ENCODE assay signal across 32 cellular contexts in the genomic region with DNA sequence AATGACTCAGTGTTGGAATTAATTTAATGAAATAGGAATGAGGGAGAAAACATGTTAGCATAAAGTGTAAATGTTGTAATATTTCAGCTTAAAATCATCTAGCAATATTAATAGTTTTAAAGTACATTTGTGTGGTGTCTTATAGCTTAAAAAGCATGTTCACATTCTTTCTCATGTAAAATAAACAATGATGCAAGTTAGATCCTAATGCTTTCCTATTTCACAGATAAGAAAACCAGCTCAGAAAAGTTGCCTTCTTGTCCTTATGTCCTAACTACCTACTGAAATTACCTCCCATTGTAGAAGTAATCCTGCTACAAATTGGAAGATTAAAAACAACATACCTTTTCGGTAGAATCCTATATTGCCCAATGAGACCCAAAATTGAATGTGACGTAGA. TPM values are rescaled to one million over a fixed set of nuclear protein-coding genes. Genes with fewer than 3 reads are reported as not detected.
"Had no signal": no experiment of that assay in that cellular context is flagged by ENCODE, and none has a peak within 500 bp of the region (broad histone marks: within the 10 kb centered on the region; RNA-seq: fewer than 3 reads in every experiment).

No MANE protein-coding gene starts in this region.

- H3K27me3 ChIP-seq: adrenal gland, ascending aorta, breast epithelium, cardiac muscle cell, gastroesophageal sphincter, heart right ventricle had no signal

- ATAC-seq: activated CD4-positive, alpha-beta T cell treated with anti-CD3 and anti-CD28 coated beads for 36 hours; activated CD8-positive, alpha-beta memory T cell treated with anti-CD3 and anti-CD28 coated beads, Interleukin-2, amount 10 ng/mL, durations not matched to agents 7 days and 5 days; activated CD8-positive, alpha-beta T cell treated with anti-CD3 and anti-CD28 coated beads, Interleukin-2, amount 10 ng/mL, durations not matched to agents 7 days and 5 days; esophagus mucosa; gastroesophageal sphincter; heart right ventricle had no signal

- H3K4me3 Mint-ChIP-seq: activated CD4-positive, alpha-beta memory T cell treated with anti-CD3 and anti-CD28 coated beads for 36 hours; activated CD4-positive, alpha-beta T cell treated with anti-CD3 and anti-CD28 coated beads for 36 hours; activated CD4-positive, alpha-beta T cell treated with anti-CD3 and anti-CD28 coated beads, Interleukin-2, amount 10 ng/mL, durations not matched to agents 24 days and 14 days; activated CD8-positive, alpha-beta memory T cell treated with anti-CD3 and anti-CD28 coated beads, Interleukin-2, amount 10 ng/mL, durations not matched to agents 7 days and 5 days; activated CD8-positive, alpha-beta T cell treated with anti-CD3 and anti-CD28 coated beads, Interleukin-2, amount 10 ng/mL, durations not matched to agents 7 days and 5 days; activated naive CD4-positive, alpha-beta T cell treated with anti-CD3 and anti-CD28 coated beads for 36 hours; activated naive CD4-positive, alpha-beta T cell treated with anti-CD3 and anti-CD28 coated beads, Interleukin-2, amount 50 U/mL, for 24 hours; activated T-helper 1 cell treated with anti-CD3 and anti-CD28 coated beads, Interleukin-12 subunit alpha, Interleukin-12 subunit beta, Interleukin-2, Interleukin-4 antibody, amounts not matched to agents 30 ng/mL and 10 ng/mL and 1 ng/mL, durations not matched to agents 14 hours and 24 hours and 36 hours; brain; dendritic cell treated with granulocyte-macrophage colony-stimulating factor and Interleukin-4, amounts not matched to agents 40 ng/mL and 50 ng/mL, for 4 days; endodermal cell had no signal

- H3K36me3 ChIP-seq: adrenal gland, ascending aorta, breast epithelium, cardiac muscle cell, gastroesophageal sphincter, heart right ventricle had no signal

- H3K27ac Mint-ChIP-seq: activated CD4-positive, alpha-beta memory T cell treated with anti-CD3 and anti-CD28 coated beads for 36 hours; activated CD4-positive, alpha-beta T cell treated with anti-CD3 and anti-CD28 coated beads for 36 hours; activated CD4-positive, alpha-beta T cell treated with anti-CD3 and anti-CD28 coated beads, Interleukin-2, amount 10 ng/mL, durations not matched to agents 24 days and 14 days; activated CD8-positive, alpha-beta memory T cell treated with anti-CD3 and anti-CD28 coated beads, Interleukin-2, amount 10 ng/mL, durations not matched to agents 7 days and 5 days; activated CD8-positive, alpha-beta T cell treated with anti-CD3 and anti-CD28 coated beads, Interleukin-2, amount 10 ng/mL, durations not matched to agents 7 days and 5 days; activated naive CD4-positive, alpha-beta T cell treated with anti-CD3 and anti-CD28 coated beads for 36 hours; activated T-helper 1 cell treated with anti-CD3 and anti-CD28 coated beads, Interleukin-12 subunit alpha, Interleukin-12 subunit beta, Interleukin-2, Interleukin-4 antibody, amounts not matched to agents 30 ng/mL and 10 ng/mL and 1 ng/mL, durations not matched to agents 14 hours and 24 hours and 36 hours; activated T-helper 2 cell treated with anti-CD3 and anti-CD28 coated beads, Interferon-gamma antibody, Interleukin-2, Interleukin-4, amounts not matched to agents 10 μg/mL and 5 μg/mL and 100 μg/mL, durations not matched to agents 14 hours and 24 hours and 36 hours; brain; dendritic cell treated with granulocyte-macrophage colony-stimulating factor and Interleukin-4, amounts not matched to agents 40 ng/mL and 50 ng/mL, for 4 days; endodermal cell had no signal

- H3K36me3 Mint-ChIP-seq: activated CD4-positive, alpha-beta memory T cell treated with anti-CD3 and anti-CD28 coated beads for 36 hours; activated naive CD4-positive, alpha-beta T cell treated with anti-CD3 and anti-CD28 coated beads, Interleukin-2, amount 50 U/mL, for 24 hours; brain had no signal

- H3K4me3 ChIP-seq: adrenal gland, ascending aorta, breast epithelium, cardiac muscle cell, coronary artery, dorsolateral prefrontal cortex, gastroesophageal sphincter, heart right ventricle had no signal

- H3K27me3 Mint-ChIP-seq: activated CD4-positive, alpha-beta memory T cell treated with anti-CD3 and anti-CD28 coated beads for 36 hours; activated CD4-positive, alpha-beta T cell treated with anti-CD3 and anti-CD28 coated beads for 36 hours; activated CD8-positive, alpha-beta memory T cell treated with anti-CD3 and anti-CD28 coated beads, Interleukin-2, amount 10 ng/mL, durations not matched to agents 7 days and 5 days; activated naive CD4-positive, alpha-beta T cell treated with anti-CD3 and anti-CD28 coated beads, Interleukin-2, amount 50 U/mL, for 24 hours; dendritic cell treated with granulocyte-macrophage colony-stimulating factor and Interleukin-4, amounts not matched to agents 40 ng/mL and 50 ng/mL, for 4 days had no signal

- DNase-seq: activated CD4-positive, alpha-beta memory T cell treated with anti-CD3 and anti-CD28 coated beads for 36 hours; activated CD4-positive, alpha-beta T cell treated with anti-CD3 and anti-CD28 coated beads for 36 hours; activated CD4-positive, alpha-beta T cell treated with anti-CD3 and anti-CD28 coated beads, Interleukin-2, amount 10 ng/mL, durations not matched to agents 24 days and 14 days; activated CD4-positive, CD25-positive, alpha-beta regulatory T cell; activated CD4-positive, CD25-positive, alpha-beta regulatory T cell treated with anti-CD3 and anti-CD28 coated beads, Interleukin-2, amount 50 U/mL, for 72 hours; activated CD8-positive, alpha-beta memory T cell treated with anti-CD3 and anti-CD28 coated beads, Interleukin-2, amount 10 ng/mL, durations not matched to agents 7 days and 5 days; activated CD8-positive, alpha-beta memory T cell treated with anti-CD3 and anti-CD28 coated beads, Interleukin-2, amount 50 U/mL, for 4 hours; activated CD8-positive, alpha-beta T cell treated with anti-CD3 and anti-CD28 coated beads, Interleukin-2, amount 10 ng/mL, durations not matched to agents 7 days and 5 days; activated effector memory CD4-positive, alpha-beta T cell treated with anti-CD3 and anti-CD28 coated beads, Interleukin-2, amount 50 U/mL, for 16 hours; activated naive CD4-positive, alpha-beta T cell treated with anti-CD3 and anti-CD28 coated beads for 36 hours; activated T-cell treated with anti-CD3 and anti-CD28 coated beads, Interleukin-2, amount 50 U/mL, for 1 hour; activated T-cell treated with anti-CD3 and anti-CD28 coated beads, Interleukin-2, amount 50 U/mL, for 48 hours; adrenal gland; central memory CD4-positive, alpha-beta T cell; cerebellar nuclear complex; dorsolateral prefrontal cortex; effector memory CD4-positive, alpha-beta T cell; endodermal cell; foreskin melanocyte; heart right ventricle; T-helper 2 cell had no signal

- H3K9me3 ChIP-seq: adrenal gland, ascending aorta, gastroesophageal sphincter had no signal

- H3K4me1 Mint-ChIP-seq: endodermal cell had no signal

- H3K9me3 Mint-ChIP-seq: activated CD4-positive, alpha-beta memory T cell treated with anti-CD3 and anti-CD28 coated beads for 36 hours; activated naive CD4-positive, alpha-beta T cell treated with anti-CD3 and anti-CD28 coated beads, Interleukin-2, amount 50 U/mL, for 24 hours; dendritic cell treated with granulocyte-macrophage colony-stimulating factor and Interleukin-4, amounts not matched to agents 40 ng/mL and 50 ng/mL, for 4 days; endodermal cell had no signal

- H3K4me1 ChIP-seq: adrenal gland, ascending aorta, breast epithelium, gastroesophageal sphincter had no signal

RNA-seq across cellular contexts. Expression of a gene that starts 40.9 kb away (rescaled TPM):
- total RNA-seq: ascending aorta, endodermal cell had no signal
